8 cellular contexts compared by ENCODE assay signal in the genomic region with DNA sequence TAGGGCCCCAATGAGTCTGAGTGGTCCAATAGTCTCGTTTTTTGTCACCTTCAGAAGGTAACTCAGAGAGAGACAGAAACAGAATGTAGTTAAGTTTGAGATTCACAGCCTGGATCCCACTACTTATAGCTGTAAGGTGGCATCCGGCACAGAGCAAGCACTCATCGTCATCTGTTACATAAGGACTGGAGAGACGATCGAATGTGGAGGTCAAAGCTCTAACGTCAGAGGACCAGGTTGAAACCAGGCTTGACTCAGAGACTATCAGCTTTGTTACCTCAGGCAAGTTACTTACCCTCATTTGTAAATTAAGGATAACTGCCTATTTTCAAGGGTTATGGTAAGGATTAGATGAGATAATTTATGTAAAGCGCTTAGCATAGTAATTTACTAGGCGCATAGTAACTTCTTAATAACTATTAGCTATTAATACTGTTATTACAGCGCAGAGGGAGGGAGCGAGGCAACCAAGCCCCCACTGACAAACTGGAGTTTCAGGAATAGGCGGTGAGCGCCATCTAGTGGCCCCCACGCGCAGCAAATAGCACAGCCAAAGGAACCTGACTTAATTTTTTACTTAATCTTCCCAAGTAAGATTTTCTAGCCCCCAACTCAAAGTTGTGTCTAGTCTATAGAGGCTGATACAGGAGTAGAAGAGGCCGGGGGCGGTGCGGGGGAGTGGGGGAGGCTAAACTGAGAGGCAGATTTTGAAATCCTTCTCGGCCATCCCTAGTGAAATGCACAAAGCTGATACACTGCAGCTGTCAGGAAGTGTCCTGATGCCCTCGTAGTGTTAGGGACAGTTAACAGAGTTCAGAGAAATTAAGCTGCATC. TPM values are rescaled to one million over a fixed set of nuclear protein-coding genes. Genes with fewer than 3 reads are reported as not detected.
DNase-seq lines count a peak whose midpoint lies in the region; ATAC-seq and TF ChIP-seq lines count a peak whose summit lies in the region.

No MANE protein-coding gene starts in this region.

- no peaks in the 10 kb centered on the region for H3K79me2 ChIP-seq in osteoblast (ENCODE audit: insufficient read depth, low read length)

- no peaks in the 10 kb centered on the region for H4K20me1 ChIP-seq in osteoblast (ENCODE audit: insufficient read depth, low read length)

- no peaks in the 10 kb centered on the region for H3K9me3 ChIP-seq in osteoblast (ENCODE audit: low read depth, low read length)

- H3K27me3 Mint-ChIP-seq in activated CD8-positive, alpha-beta memory T cell treated with anti-CD3 and anti-CD28 coated beads, Interleukin-2, amount 10 ng/mL, durations not matched to agents 7 days and 5 days = peaks cover 6% of the 10 kb centered on the region

- no peak overlapping the region for H3K27ac ChIP-seq in osteoblast (ENCODE audit: low read depth, low read length)

- H2AFZ ChIP-seq in osteoblast (ENCODE audit: low read length) = no peak overlapping the region

- no peaks in the 10 kb centered on the region for H3K9me3 Mint-ChIP-seq in activated CD8-positive, alpha-beta memory T cell treated with anti-CD3 and anti-CD28 coated beads, Interleukin-2, amount 10 ng/mL, durations not matched to agents 7 days and 5 days (ENCODE audit: low read depth)

- H3K27me3 ChIP-seq in osteoblast (ENCODE audit: insufficient read depth, low read length) = no peaks in the 10 kb centered on the region

- CTCF ChIA-PET in activated CD8-positive, alpha-beta memory T cell treated with anti-CD3 and anti-CD28 coated beads, Interleukin-2, amount 10 ng/mL, durations not matched to agents 7 days and 5 days (lab: Charles Lee) = interaction anchor here (0.8 to 3.5 kb wide), 11 partner anchors 9 to 1822 kb away, joined by 3 to 13 read pairs (median 5); no protein-coding TSS in a partner anchor

- H3K36me3 ChIP-seq in osteoblast (ENCODE audit: insufficient read depth, low read length) = no peaks in the 10 kb centered on the region

- TF ChIP-seq CTCF in fibroblast of the aortic adventitia (IDR thresholded peaks at IDR 0.05; ENCODE audit: insufficient read depth, low read length) (peak; percentile 91), osteoblast (IDR thresholded peaks at IDR 0.05; ENCODE audit: extremely low read depth, low read depth, low read length) (peak; percentile 94)

- ATAC-seq in HG02759 (IDR thresholded peaks at IDR 0.05; ENCODE audit: unreplicated experiment) (peak; percentile 74), HG03108 (IDR thresholded peaks at IDR 0.05; ENCODE audit: unreplicated experiment) (no peak)
- peak; percentile 42 for ATAC-seq in activated CD8-positive, alpha-beta memory T cell treated with anti-CD3 and anti-CD28 coated beads, Interleukin-2, amount 10 ng/mL, durations not matched to agents 7 days and 5 days

- no peaks in the 10 kb centered on the region for H3K36me3 Mint-ChIP-seq in activated CD8-positive, alpha-beta memory T cell treated with anti-CD3 and anti-CD28 coated beads, Interleukin-2, amount 10 ng/mL, durations not matched to agents 7 days and 5 days

- H3K4me1 Mint-ChIP-seq in activated CD8-positive, alpha-beta memory T cell treated with anti-CD3 and anti-CD28 coated beads, Interleukin-2, amount 10 ng/mL, durations not matched to agents 7 days and 5 days = no peaks in the 10 kb centered on the region

- DNase-seq in activated gamma-delta T cell treated with Interleukin-2 at 50 U/mL for 16 hours (peak; percentile 24), activated gamma-delta T cell (lab: John Stamatoyannopoulos, UW) (no peak), NCI-H69 (lab: John Stamatoyannopoulos, UW) (peak; percentile 62), fibroblast of the aortic adventitia (ENCODE audit: low read depth) (peak; percentile 42), osteoblast (ENCODE audit: insufficient read length, low spot score, missing footprints) (peak; percentile 79)
- DNase-seq in activated CD8-positive, alpha-beta memory T cell treated with anti-CD3 and anti-CD28 coated beads, Interleukin-2, amount 10 ng/mL, durations not matched to agents 7 days and 5 days = peak; percentile 55

- H3K27ac Mint-ChIP-seq in activated CD8-positive, alpha-beta memory T cell treated with anti-CD3 and anti-CD28 coated beads, Interleukin-2, amount 10 ng/mL, durations not matched to agents 7 days and 5 days = no peak overlapping the region

- H3K4me3 ChIP-seq in fibroblast of the aortic adventitia (ENCODE audit: low read depth, low read length) (no peak overlapping the region), osteoblast (ENCODE audit: insufficient read depth, low read length) (no peak overlapping the region)

- no peak overlapping the region for H3K4me3 Mint-ChIP-seq in activated CD8-positive, alpha-beta memory T cell treated with anti-CD3 and anti-CD28 coated beads, Interleukin-2, amount 10 ng/mL, durations not matched to agents 7 days and 5 days

- H3K4me1 ChIP-seq in osteoblast (ENCODE audit: insufficient read depth, low read length) = no peaks in the 10 kb centered on the region

- no peak overlapping the region for H3K4me2 ChIP-seq in osteoblast (ENCODE audit: insufficient read depth, low read length)

RNA-seq across cellular contexts. Expression of gene API5, which starts 29.0 kb away (rescaled TPM):
- 100 to 1,000 TPM in 1 of 2 experiments, 10 to 100 TPM in 1; 99.5 to 134 TPM for total RNA-seq in activated CD8-positive, alpha-beta memory T cell treated with anti-CD3 and anti-CD28 coated beads, Interleukin-2, amount 10 ng/mL, durations not matched to agents 7 days and 5 days
- total RNA-seq in fibroblast of the aortic adventitia (ENCODE audit: low replicate concordance) = 81.0 and 94.3 TPM in 2 replicates
- total RNA-seq in osteoblast = 75.7 and 91.2 TPM in 2 replicates
